In the genomic region with DNA sequence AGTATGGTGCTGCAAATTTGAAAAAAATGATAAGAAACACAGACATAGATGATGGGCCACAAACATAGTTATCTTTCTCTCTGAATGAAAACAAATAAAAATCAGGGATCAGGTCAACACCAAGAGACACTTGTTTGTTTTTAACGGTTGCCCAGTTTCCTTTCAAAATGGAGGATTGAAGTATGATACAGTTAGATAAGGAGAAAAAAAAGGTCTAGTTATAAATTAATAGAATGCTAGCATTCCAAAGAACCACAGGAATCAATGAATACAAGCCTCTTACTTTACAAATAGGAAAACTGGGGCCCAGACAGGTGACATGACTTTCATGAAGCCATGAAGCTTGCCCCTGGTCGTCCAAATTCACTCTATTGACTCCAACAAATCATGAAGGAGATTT, we compare ENCODE assay signal across 19 cellular contexts.
DNase-seq lines count a peak whose midpoint lies in the region; FAIRE-seq and TF ChIP-seq lines count a peak whose summit lies in the region.
"Had no signal": no experiment of that assay in that cellular context is flagged by ENCODE, and none has a peak within 500 bp of the region (broad histone marks: within the 10 kb centered on the region; RNA-seq: fewer than 3 reads in every experiment).

No MANE protein-coding gene starts in this region.

- H3K9me3 ChIP-seq in Caco-2 (no peaks in the 10 kb centered on the region; the same call in 1 of the 2 replicates), mesenchymal stem cell (ENCODE audit: control insufficient read depth, low read length) (no peaks in the 10 kb centered on the region)

- no peak overlapping the region for H2BK5ac ChIP-seq in mesenchymal stem cell (ENCODE audit: low read depth, low read length, poor library complexity, severe bottlenecking)

- H4K91ac ChIP-seq in mesenchymal stem cell (ENCODE audit: low read length): no peak overlapping the region

- FAIRE-seq in RCC 7860 (lab: Jason Lieb, UNC): peak; percentile 84
- FAIRE-seq: G401.6, GM12892, H1, K562 had no signal

- no peaks in the 10 kb centered on the region for H3K9me3 Mint-ChIP-seq in Caco-2 (ENCODE audit: unreplicated experiment)
- H3K9me3 Mint-ChIP-seq: CD8-positive, alpha-beta T cell had no signal

- H3K79me1 ChIP-seq in mesenchymal stem cell (replicated peaks; ENCODE audit: low read length, poor library complexity, severe bottlenecking): peaks cover 2% of the 10 kb centered on the region

- H3K27ac Mint-ChIP-seq in Caco-2 (ENCODE audit: unreplicated experiment): peak overlapping the region; percentile 42
- H3K27ac Mint-ChIP-seq: CD14-positive monocyte; CD8-positive, alpha-beta T cell had no signal

- no TSS peak for BruUV-seq in Caco-2 (replicated peaks; lab: Mats Ljungman, UMichigan)

- POLR2A ChIA-PET in Caco-2 (lab: Charles Lee): no interaction called here

- H3K36me3 Mint-ChIP-seq in Caco-2 (ENCODE audit: insufficient read depth, unreplicated experiment): no peaks in the 10 kb centered on the region
- H3K36me3 Mint-ChIP-seq: CD14-positive monocyte; CD8-positive, alpha-beta T cell had no signal

- intact Hi-C loops in Caco-2 (cut with micrococcal nuclease; ENCODE audit: unreplicated experiment): no loop called here

- no peak for DNase-seq in Caco-2
- DNase-seq in RCC 7860 (ENCODE audit: low spot score): peak; percentile 71
- DNase-seq in kidney tubule cell (ENCODE audit: low spot score): peak; percentile 82
- no peak for DNase-seq in mesenchymal stem cell
- no peak for DNase-seq in T-helper 1 cell
- DNase-seq in NCI-H748 treated with DMSO at 0.1 percent for 48 hours (lab: John Stamatoyannopoulos, UW): no peak
- no peak for DNase-seq in NCI-H226
- DNase-seq in hepatic stellate cell (ENCODE audit: low spot score): no peak
- DNase-seq: CD8-positive, alpha-beta T cell; COR-L47; DMS 273 treated with DMSO at 0.1 percent for 48 hours; DMS79 treated with DMSO at 0.1 percent for 48 hours; EL; HCEC 1CT had no signal

- no peak overlapping the region for H2BK12ac ChIP-seq in mesenchymal stem cell (ENCODE audit: low read length in 2 of 2)

- no peak overlapping the region for H3K4me3 ChIP-seq in Caco-2 (ENCODE audit: low read depth, low read length)
- no peak overlapping the region for H3K4me3 ChIP-seq in mesenchymal stem cell (ENCODE audit: insufficient read depth in 1 of 2, low read depth in 1 of 2, low read length in 2 of 2)
- H3K4me3 ChIP-seq: K562 had no signal

- H3K4me3 Mint-ChIP-seq in Caco-2 (ENCODE audit: unreplicated experiment): no peak overlapping the region
- H3K4me3 Mint-ChIP-seq: CD14-positive monocyte; CD8-positive, alpha-beta T cell had no signal

- CTCF ChIA-PET in Caco-2 (lab: Charles Lee): no interaction called here

- H3K4me1 Mint-ChIP-seq in Caco-2 (ENCODE audit: low read depth, unreplicated experiment): peaks cover 15% of the 10 kb centered on the region
- H3K4me1 Mint-ChIP-seq: CD14-positive monocyte had no signal

- H2AFZ ChIP-seq in mesenchymal stem cell (ENCODE audit: low read depth, low read length): no peak overlapping the region

- no peak overlapping the region for H2BK120ac ChIP-seq in mesenchymal stem cell (ENCODE audit: low read depth, low read length)

- H3K27me3 ChIP-seq in Caco-2 (replicated peaks; ENCODE audit: control insufficient read depth, insufficient read depth, low read length) (no peaks in the 10 kb centered on the region), mesenchymal stem cell (ENCODE audit: control insufficient read depth in 1 of 2, insufficient read depth in 1 of 2, low read length in 2 of 2) (no peaks in the 10 kb centered on the region)

- H4K8ac ChIP-seq in mesenchymal stem cell (ENCODE audit: low read length): no peak overlapping the region

- 65% methylated on average over 2 of the region's 2 CpGs for WGBS in mesenchymal stem cell

- no peak overlapping the region for H3K4ac ChIP-seq in mesenchymal stem cell (ENCODE audit: low read depth in 1 of 2, low read length in 2 of 2)

- no peak overlapping the region for H3K9ac ChIP-seq in mesenchymal stem cell (ENCODE audit: low read length)

- no peak overlapping the region for H3K18ac ChIP-seq in mesenchymal stem cell (ENCODE audit: low read depth in 1 of 2, low read length in 2 of 2)

- H2AK5ac ChIP-seq in mesenchymal stem cell (ENCODE audit: low read length, severe bottlenecking): peak overlapping the region; percentile 94

- no peaks in the 10 kb centered on the region for H3K36me3 ChIP-seq in Caco-2 (ENCODE audit: control insufficient read depth, insufficient read depth, low read length)
- no peaks in the 10 kb centered on the region for H3K36me3 ChIP-seq in mesenchymal stem cell (ENCODE audit: control insufficient read depth in 1 of 2, insufficient read depth in 2 of 2, low read depth in 1 of 2, low read length in 2 of 2)

- no peak overlapping the region for H3K23ac ChIP-seq in mesenchymal stem cell (ENCODE audit: low read length in 2 of 2)

- H3K14ac ChIP-seq in mesenchymal stem cell (ENCODE audit: low read length in 2 of 2): no peak overlapping the region

- no peaks in the 10 kb centered on the region for H3K27me3 Mint-ChIP-seq in Caco-2 (ENCODE audit: insufficient read depth, unreplicated experiment)

- peak overlapping the region; percentile 45 for H3K4me2 ChIP-seq in mesenchymal stem cell (ENCODE audit: low read length, poor library complexity, severe bottlenecking)

- H3K4me1 ChIP-seq in Caco-2 (peaks cover 13% of the 10 kb centered on the region; the same call in 1 of the 2 replicates), mesenchymal stem cell (ENCODE audit: control insufficient read depth, insufficient read depth, low read depth, low read length) (peaks cover 8% of the 10 kb centered on the region)

- peak overlapping the region; percentile 53 for H3K27ac ChIP-seq in mesenchymal stem cell (ENCODE audit: low read length, poor library complexity, severe bottlenecking)

- H2BK15ac ChIP-seq in mesenchymal stem cell (ENCODE audit: low read depth, poor library complexity, severe bottlenecking): no peak overlapping the region

- TF ChIP-seq CTCF in Caco-2 (IDR thresholded peaks at IDR 0.05; ENCODE audit: insufficient read depth in 1 of 2, low read depth in 1 of 2, low read length in 1 of 2, severe bottlenecking in 1 of 2, unreplicated experiment in 1 of 2): no peak

Comparison
In these comparisons a context has a peak if more than half of its experiments do, and no peak if none do; other contexts are left out.
1. DNase-seq: peak in RCC 7860 (single experiment) and kidney tubule cell (single experiment); none in Caco-2 (0 of 2), mesenchymal stem cell (single experiment), T-helper 1 cell (0 of 5), NCI-H748 treated with DMSO at 0.1 percent for 48 hours (single experiment), NCI-H226 (single experiment) and hepatic stellate cell (single experiment).